Comparison of ENCODE assay signal across 8 cellular contexts in genomic region chr1:16513412-16514106, GRCh38. TPM values are rescaled to one million over a fixed set of nuclear protein-coding genes. Genes with fewer than 3 reads are reported as not detected.
A peak's percentile ranks its signal among the peaks of the same experiment; 100 is the strongest.
DNase-seq lines count a peak whose midpoint lies in the region; ATAC-seq and TF ChIP-seq lines count a peak whose summit lies in the region.
"Not testable (repeated sequence)": the region's sequence is repeated elsewhere in the genome, so short reads cannot be mapped to it uniquely, and the experiment has no call there.

No MANE protein-coding gene starts in this region.

- not testable (repeated sequence) for TF ChIP-seq CTCF in choroid plexus epithelial cell (conservative IDR thresholded peaks at IDR 0.05; ENCODE audit: low read depth, low read length)

- ATAC-seq in GM19438 (IDR thresholded peaks at IDR 0.05; ENCODE audit: low read depth, unreplicated experiment) (peak; percentile 85), HG03460 (IDR thresholded peaks at IDR 0.05; ENCODE audit: unreplicated experiment) (peak; percentile 92), left colon (peak; percentile 99)
- ATAC-seq in activated CD4-positive, CD25-positive, alpha-beta regulatory T cell treated with anti-CD3 and anti-CD28 coated beads, Interleukin-2, amount 50 U/mL, for 24 hours, result peak; percentile 94 to 95

- not testable (repeated sequence) for H3K4me3 ChIP-seq in choroid plexus epithelial cell (ENCODE audit: low read depth, low read length)

- DNase-seq in CMK (ENCODE audit: low read depth) (peak; percentile 85), NCI-H460 (ENCODE audit: extremely low read depth, low read depth) (peak; percentile 83), choroid plexus epithelial cell (ENCODE audit: low read depth) (peak; percentile 97), left colon (peak in 1 of 2 donors; percentile 25)
- peak; percentile 57 to 58 for DNase-seq in stimulated activated CD4-positive, alpha-beta T cell treated with anti-CD3 and anti-CD28 coated beads, Interleukin-2, amount 100 ng/mL, for 48 hours

- intact Hi-C loops in left colon (cut with DNase I, micrococcal nuclease), result not testable (repeated sequence)

RNA-seq across cellular contexts. Expression of gene RNU1-1, which starts 0.5 kb away (rescaled TPM):
- under 0.01 TPM in 2 replicates for total RNA-seq in NCI-H460 (2014; rRNA removed; shearing (Covaris generic))
- polyA plus RNA-seq in NCI-H460 (2014; cell fraction: nucleus; rRNA removed), result not detected in 2 replicates
- total RNA-seq in left colon, result 1,000 to 10,000 TPM; 3,977 to 5,589 TPM

Comparison
In these comparisons a context has a peak if more than half of its experiments do, and no peak if none do; other contexts are left out.
1. RNA of gene RNU1-1, which starts 0.5 kb away (total RNA-seq): 3,977 to 5,589 TPM in left colon; under 0.01 TPM in NCI-H460; every median in the first group is over 1,000 times any median in the second.
2. Peak in every context shown above with its lines, with median percentiles within 50 percentile points of each other: ATAC-seq.